In genomic region chr3:195226445-195226844, GRCh38 we compare ENCODE assay signal across 26 cellular contexts. TPM values are rescaled to one million over a fixed set of nuclear protein-coding genes. Genes with fewer than 3 reads are reported as not detected.
DNase-seq lines count a peak whose midpoint lies in the region; ATAC-seq and TF ChIP-seq lines count a peak whose summit lies in the region.
"Had no signal": no experiment of that assay in that cellular context is flagged by ENCODE, and none has a peak within 500 bp of the region (broad histone marks: within the 10 kb centered on the region; RNA-seq: fewer than 3 reads in every experiment).

No MANE protein-coding gene starts in this region.

- no peak overlapping the region for H3K4me3 Mint-ChIP-seq in activated CD4-positive, alpha-beta T cell treated with anti-CD3 and anti-CD28 coated beads, Interleukin-2, amount 10 ng/mL, durations not matched to agents 7 days and 5 days
- no peak overlapping the region for H3K4me3 Mint-ChIP-seq in stimulated activated memory B cell treated with anti-CD40 and anti-IgM and Interleukin-4, amounts not matched to agents 10 μg/mL and 1 μg/mL and 100 μg/mL, for 72 hours
- H3K4me3 Mint-ChIP-seq: CD4-positive, alpha-beta T cell; endodermal cell; GM23338; naive thymus-derived CD4-positive, alpha-beta T cell; WTC11 had no signal

- peak overlapping the region; percentile 37 for H3K27ac Mint-ChIP-seq in activated CD4-positive, alpha-beta T cell treated with anti-CD3 and anti-CD28 coated beads, Interleukin-2, amount 10 ng/mL, durations not matched to agents 7 days and 5 days
- peak overlapping the region; percentile 0 for H3K27ac Mint-ChIP-seq in stimulated activated memory B cell treated with anti-CD40 and anti-IgM and Interleukin-4, amounts not matched to agents 10 μg/mL and 1 μg/mL and 100 μg/mL, for 72 hours
- H3K27ac Mint-ChIP-seq: CD4-positive, alpha-beta T cell; GM23338; WTC11 had no signal

- no peak overlapping the region for H3K4me3 ChIP-seq in coronary artery
- H3K4me3 ChIP-seq in brain microvascular endothelial cell (ENCODE audit: low read depth, low read length) = no peak overlapping the region
- H3K4me3 ChIP-seq: GM12878, GM23338, PC-9, smooth muscle cell had no signal

- CTCF ChIA-PET in activated CD4-positive, alpha-beta T cell treated with anti-CD3 and anti-CD28 coated beads, Interleukin-2, amount 10 ng/mL, durations not matched to agents 7 days and 5 days (lab: Charles Lee) = interaction anchor here (0.6 to 1.6 kb wide), 2 partner anchors 16 to 44 kb away, joined by 3 to 6 read pairs; no protein-coding TSS in a partner anchor

- POLR2A ChIA-PET in activated CD4-positive, alpha-beta T cell treated with anti-CD3 and anti-CD28 coated beads, Interleukin-2, amount 10 ng/mL, durations not matched to agents 7 days and 5 days (lab: Charles Lee) = no interaction called here

- H3K36me3 ChIP-seq in KOPT-K1 (ENCODE audit: insufficient read depth, low read length) = peaks cover 16% of the 10 kb centered on the region; the same call in 1 of the 2 replicates
- no peaks in the 10 kb centered on the region for H3K36me3 ChIP-seq in brain microvascular endothelial cell (replicated peaks)

- H3K27ac ChIP-seq in KOPT-K1 (ENCODE audit: low read depth, low read length, poor library complexity, severe bottlenecking) = peak overlapping the region; percentile 33
- H3K27ac ChIP-seq in coronary artery = no peak overlapping the region
- H3K27ac ChIP-seq in brain microvascular endothelial cell = no peak overlapping the region
- H3K27ac ChIP-seq: PC-9 had no signal

- H3K27me3 Mint-ChIP-seq in activated CD4-positive, alpha-beta T cell treated with anti-CD3 and anti-CD28 coated beads, Interleukin-2, amount 10 ng/mL, durations not matched to agents 7 days and 5 days = peaks cover 11% of the 10 kb centered on the region
- H3K27me3 Mint-ChIP-seq in stimulated activated memory B cell treated with anti-CD40 and anti-IgM and Interleukin-4, amounts not matched to agents 10 μg/mL and 1 μg/mL and 100 μg/mL, for 72 hours = no peaks in the 10 kb centered on the region
- H3K27me3 Mint-ChIP-seq: CD4-positive, alpha-beta T cell had no signal

- in situ Hi-C loops in brain microvascular endothelial cell (cut with HindIII; ENCODE audit: low pct_ligation_motif_present, low sequenced_read_pairs) = no loop called here

- no peaks in the 10 kb centered on the region for H3K27me3 ChIP-seq in brain microvascular endothelial cell (replicated peaks)

- TF ChIP-seq CTCF in coronary artery (IDR thresholded peaks at IDR 0.05) = no peak
- TF ChIP-seq CTCF in brain microvascular endothelial cell (IDR thresholded peaks at IDR 0.05; ENCODE audit: low read depth, low read length, missing control alignments) = no peak

- H3K4me1 Mint-ChIP-seq in activated CD4-positive, alpha-beta T cell treated with anti-CD3 and anti-CD28 coated beads, Interleukin-2, amount 10 ng/mL, durations not matched to agents 7 days and 5 days = peaks cover 9% of the 10 kb centered on the region
- H3K4me1 Mint-ChIP-seq in stimulated activated memory B cell treated with anti-CD40 and anti-IgM and Interleukin-4, amounts not matched to agents 10 μg/mL and 1 μg/mL and 100 μg/mL, for 72 hours = peaks cover 14% of the 10 kb centered on the region

- no peak for ATAC-seq in stimulated activated memory B cell treated with anti-CD40 and anti-IgM and Interleukin-4, amounts not matched to agents 10 μg/mL and 1 μg/mL and 100 μg/mL, for 72 hours
- no peak for ATAC-seq in GM21529 (IDR thresholded peaks at IDR 0.05; ENCODE audit: unreplicated experiment)
- ATAC-seq: naive thymus-derived CD4-positive, alpha-beta T cell had no signal

- H3K36me3 Mint-ChIP-seq in activated CD4-positive, alpha-beta T cell treated with anti-CD3 and anti-CD28 coated beads, Interleukin-2, amount 10 ng/mL, durations not matched to agents 7 days and 5 days (ENCODE audit: low read depth) = no peaks in the 10 kb centered on the region
- H3K36me3 Mint-ChIP-seq in stimulated activated memory B cell treated with anti-CD40 and anti-IgM and Interleukin-4, amounts not matched to agents 10 μg/mL and 1 μg/mL and 100 μg/mL, for 72 hours = peaks cover 10% of the 10 kb centered on the region

- H3K9me3 Mint-ChIP-seq in activated CD4-positive, alpha-beta T cell treated with anti-CD3 and anti-CD28 coated beads, Interleukin-2, amount 10 ng/mL, durations not matched to agents 7 days and 5 days = peaks cover 2% of the 10 kb centered on the region
- H3K9me3 Mint-ChIP-seq in stimulated activated memory B cell treated with anti-CD40 and anti-IgM and Interleukin-4, amounts not matched to agents 10 μg/mL and 1 μg/mL and 100 μg/mL, for 72 hours = no peaks in the 10 kb centered on the region
- H3K9me3 Mint-ChIP-seq: GM23338 had no signal

- no peak for DNase-seq in activated CD4-positive, alpha-beta T cell treated with anti-CD3 and anti-CD28 coated beads, Interleukin-2, amount 10 ng/mL, durations not matched to agents 7 days and 5 days
- DNase-seq in activated CD4-positive, alpha-beta T cell treated with anti-CD3 and anti-CD28 coated beads, Interleukin-2, amount 50 U/mL, for 4 hours = no peak
- DNase-seq in coronary artery (ENCODE audit: low spot score) (peak; percentile 33), brain microvascular endothelial cell (no peak), NCI-H1092 (lab: John Stamatoyannopoulos, UW) (no peak)
- DNase-seq: activated CD4-positive, alpha-beta T cell treated with anti-CD3 and anti-CD28 coated beads, Interleukin-2, amount 50 U/mL, for 48 hours; activated naive CD4-positive, alpha-beta T cell treated with Interleukin-2 at 50 U/mL for 16 hours; EL; midbrain; NCI-H1105; NCI-H187 treated with DMSO at 0.1 percent for 48 hours; NCI-H524 treated with DMSO at 0.1 percent for 48 hours; occipital lobe; PC-9; SIG-M5; stimulated activated CD4-positive, alpha-beta T cell treated with anti-CD3 and anti-CD28 coated beads, Interleukin-2, amount 100 ng/mL, for 24 hours had no signal

- H3K9me3 ChIP-seq in KOPT-K1 (ENCODE audit: insufficient read depth, low read length, poor library complexity, severe bottlenecking) = no peaks in the 10 kb centered on the region

RNA-seq across cellular contexts. Expression of gene XXYLT1, which starts 44.5 kb away (rescaled TPM):
- total RNA-seq in activated CD4-positive, alpha-beta T cell treated with anti-CD3 and anti-CD28 coated beads, Interleukin-2, amount 10 ng/mL, durations not matched to agents 7 days and 5 days = 1 to 10 TPM; 7.7 to 7.8 TPM
